Comparison of ENCODE assay signal across 17 cellular contexts in the genomic region with DNA sequence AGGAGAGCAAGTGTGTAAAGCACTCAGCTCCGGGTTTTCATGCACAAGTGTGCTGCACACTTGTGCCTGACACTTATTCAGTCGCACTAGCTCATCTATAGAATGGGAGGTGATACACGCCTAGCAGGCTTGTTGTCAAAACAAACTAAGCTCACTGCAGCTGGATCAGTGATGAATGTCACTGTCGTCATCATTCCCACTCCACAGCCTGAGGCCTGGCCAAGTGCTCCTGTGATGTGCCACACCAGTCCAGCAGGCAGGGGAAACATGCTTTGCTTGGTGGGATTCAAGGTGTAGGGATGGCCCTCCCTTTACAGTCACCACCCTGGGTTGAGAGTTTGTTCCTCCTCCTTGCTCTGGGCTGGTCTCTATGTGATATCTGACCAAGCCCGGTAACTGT. TPM values are rescaled to one million over a fixed set of nuclear protein-coding genes. Genes with fewer than 3 reads are reported as not detected.
DNase-seq lines count a peak whose midpoint lies in the region; ATAC-seq, FAIRE-seq and TF ChIP-seq lines count a peak whose summit lies in the region.
"Had no signal": no experiment of that assay in that cellular context is flagged by ENCODE, and none has a peak within 500 bp of the region (broad histone marks: within the 10 kb centered on the region; RNA-seq: fewer than 3 reads in every experiment).

No MANE protein-coding gene starts in this region.

- H3K4me1 ChIP-seq in HepG2 (ENCODE audit: insufficient read depth, low read length) (peaks cover 97% of the 10 kb centered on the region), A673 (ENCODE audit: insufficient read depth, low read length, poor library complexity, severe bottlenecking) (peaks cover 4% of the 10 kb centered on the region)

- TF ChIP-seq EP300 in HepG2 (IDR thresholded peaks at IDR 0.05; ENCODE audit: low read depth in 2 of 2, low read length in 2 of 2) (no peak), HepG2 (CRISPR knock-in tag; IDR thresholded peaks at IDR 0.05; ENCODE audit: borderline replicate concordance) (no peak)

- TF ChIP-seq POLR2A in HepG2 (IDR thresholded peaks at IDR 0.05; ENCODE audit: insufficient read depth in 1 of 2, low read depth in 2 of 2, low read length in 2 of 2) = peak in 1 of 2 experiments; percentile 51; a peak in 2 of 4 replicates

- POLR2A ChIA-PET in RWPE1 (lab: Yijun Ruan, JAX; ENCODE audit: low non-redundant PET) = no interaction called here
- POLR2A ChIA-PET in HepG2 (lab: Yijun Ruan, JAX) = interaction anchor here (1.9 to 13.3 kb wide), 2 partner anchors 7 to 18 kb away, joined by 12 to 383 read pairs; a partner anchor contains a TSS
- POLR2A ChIA-PET in A673 (lab: Charles Lee; ENCODE audit: low non-redundant PET) = interaction anchor here (0.6 kb wide), 1 partner anchor 107 kb away, joined by 6 read pairs; no protein-coding TSS in a partner anchor

- CTCF ChIA-PET in RWPE1 (lab: Yijun Ruan, JAX) (no interaction called here), HepG2 (lab: Yijun Ruan, JAX; ENCODE audit: low intra/inter-chr PET ratio, low total read pairs) (no interaction called here), A673 (lab: Charles Lee) (no interaction called here)

- H3K9me3 ChIP-seq in HepG2 (ENCODE audit: low read length) = no peaks in the 10 kb centered on the region
- no peaks in the 10 kb centered on the region for H3K9me3 ChIP-seq in A673 (ENCODE audit: low read depth, low read length, poor library complexity, severe bottlenecking)

- no peak overlapping the region for H3K4me3 ChIP-seq in HepG2 (replicated peaks in 1 of 3; ENCODE audit: insufficient read depth in 1 of 3, low read depth in 2 of 3, low read length in 3 of 3)
- no peak overlapping the region for H3K4me3 ChIP-seq in A673 (ENCODE audit: low read depth, low read length, poor library complexity, severe bottlenecking)

- TF ChIP-seq CTCF in RWPE1 (conservative IDR thresholded peaks at IDR 0.05; ENCODE audit: low read depth) = no peak
- no peak for TF ChIP-seq CTCF in HepG2 (CRISPR knock-in tag; IDR thresholded peaks at IDR 0.05)
- TF ChIP-seq CTCF in A673 (conservative IDR thresholded peaks at IDR 0.05; ENCODE audit: low read depth, low read length) = no peak

- intact Hi-C loops in HepG2 (cut with micrococcal nuclease; ENCODE audit: unreplicated experiment) = no loop called here
- intact Hi-C loops in A673 (cut with micrococcal nuclease; ENCODE audit: unreplicated experiment) = no loop called here

- no peak for TF ChIP-seq RAD21 in HepG2 (CRISPR knock-in tag; IDR thresholded peaks at IDR 0.05)

- H3K36me3 ChIP-seq in HepG2 (replicated peaks in 1 of 2; ENCODE audit: control insufficient read depth in 1 of 2, insufficient read depth in 2 of 2, low read length in 2 of 2) (peaks cover 13 to 43% of the 10 kb centered on the region in 2 experiments), A673 (ENCODE audit: insufficient read depth, low read length, poor library complexity, severe bottlenecking) (peaks cover 36% of the 10 kb centered on the region)

- in situ Hi-C loops in HepG2 (cut with HindIII; ENCODE audit: extremely low pct_ligation_motif_present, low pct_unique_long_range_greater_than_20kb) = no loop called here

- H3K79me2 ChIP-seq in HepG2 (ENCODE audit: insufficient read depth, low read length) = peaks cover 33% of the 10 kb centered on the region

- BruUV-seq in HepG2 (replicated peaks; lab: Mats Ljungman, UMichigan) (no TSS peak), A673 (replicated peaks; lab: Mats Ljungman, UMichigan) (no TSS peak)

- no peak for FAIRE-seq in HepG2 (lab: Jason Lieb, UNC)
- FAIRE-seq: RCC 7860 had no signal

- no peak overlapping the region for H3K9ac ChIP-seq in HepG2 (ENCODE audit: insufficient read depth, low read depth, low read length)

- H3K4me2 ChIP-seq in HepG2 (ENCODE audit: low read depth, low read length) = no peak overlapping the region

- H3K27ac ChIP-seq in RWPE1 = peak overlapping the region; percentile 35
- H3K27ac ChIP-seq in HepG2 (ENCODE audit: extremely low read length, insufficient read depth, low read length) = peak overlapping the region; percentile 64
- H3K27ac ChIP-seq in substantia nigra (ENCODE audit: low read depth, low read length, poor library complexity, severe bottlenecking) = peak overlapping the region; percentile 35
- no peak overlapping the region for H3K27ac ChIP-seq in A673 (ENCODE audit: low read depth, low read length, poor library complexity, severe bottlenecking)

- H3K27me3 ChIP-seq in HepG2 (ENCODE audit: control insufficient read depth in 1 of 2, insufficient read depth in 2 of 2, low read length in 2 of 2) (no peaks in the 10 kb centered on the region), A673 (replicated peaks; ENCODE audit: insufficient read depth, low read depth, low read length, poor library complexity) (no peaks in the 10 kb centered on the region)

- DNase-seq in RWPE1 (ENCODE audit: low spot score) (no peak), HepG2 (ENCODE audit: low spot score) (no peak), substantia nigra (lab: John Stamatoyannopoulos, UW) (peak in 4 of 49 donors; percentile 14 to 34 (median 20)), cerebellar cortex (ENCODE audit: low spot score) (no peak), A673 (ENCODE audit: low spot score) (no peak)
- no peak for DNase-seq in effector CD4-positive, alpha-beta T cell
- DNase-seq: ACHN, COR-L47, GOT3, NCI-H1048, NCI-H1436 treated with DMSO at 0.1 percent for 48 hours, NCI-H2107, NCI-H2227 treated with DMSO at 0.1 percent for 48 hours, NCI-H524 had no signal

- H4K20me1 ChIP-seq in HepG2 (ENCODE audit: insufficient read depth, low read length) = no peaks in the 10 kb centered on the region

- WGBS in HepG2 (ENCODE audit: low lambda C conversion rate) = 96% methylated on average over 4 of the region's 5 CpGs

- ATAC-seq in esophagus mucosa (peak; percentile 37), HepG2 (no peak), HG03469 (IDR thresholded peaks at IDR 0.05; ENCODE audit: unreplicated experiment) (no peak)

- H2AFZ ChIP-seq in HepG2 (ENCODE audit: low read length) = no peak overlapping the region

RNA-seq across cellular contexts. Expression of a gene that starts 6.8 kb away (rescaled TPM):
- total RNA-seq in esophagus mucosa (78.0 TPM), HepG2 (2016; rRNA removed; fragmentation: Illumina TruSeq; extraction: Trizol) (94.8 and 133 TPM in 2 replicates), A673 (2021) (66.6 and 81.7 TPM in 2 replicates)
- 214 and 241 TPM in 2 replicates for total RNA-seq in HepG2 (2016; cell fraction: cytosol; rRNA removed; fragmentation: Illumina TruSeq; extraction: Trizol; ENCODE audit: low read depth)
- total RNA-seq in HepG2 (2016; cell fraction: insoluble cytoplasmic fraction; rRNA removed; fragmentation: Illumina TruSeq; extraction: Trizol) = 83.9 and 129 TPM in 2 replicates
- 236 and 281 TPM in 2 replicates for total RNA-seq in HepG2 (2016; cell fraction: membrane; rRNA removed; fragmentation: Illumina TruSeq; extraction: Trizol)
- total RNA-seq in HepG2 (2016; cell fraction: nucleus; rRNA removed; fragmentation: Illumina TruSeq; extraction: Trizol) = 43.0 and 55.9 TPM in 2 replicates
- polyA plus RNA-seq in HepG2 (2011; rRNA removed) = 141 and 191 TPM in 2 replicates
- 159 and 302 TPM in 2 replicates for polyA plus RNA-seq in HepG2 (2011; cell fraction: cytosol; rRNA removed)
- polyA plus RNA-seq in HepG2 (2011; cell fraction: nucleus; rRNA removed) = 297 and 319 TPM in 2 replicates
- polyA plus RNA-seq in HepG2 (2012) = 112 and 147 TPM in 2 replicates
- polyA plus RNA-seq in HepG2 (2016; cell fraction: cytosol; fragmentation: Illumina TruSeq; extraction: Trizol; ENCODE audit: low read depth) = 221 and 245 TPM in 2 replicates
- 107 and 116 TPM in 2 replicates for polyA plus RNA-seq in HepG2 (2016; cell fraction: insoluble cytoplasmic fraction; fragmentation: Illumina TruSeq; extraction: Trizol; ENCODE audit: low read depth)
- 209 and 227 TPM in 2 replicates for polyA plus RNA-seq in HepG2 (2016; cell fraction: membrane; fragmentation: Illumina TruSeq; extraction: Trizol; ENCODE audit: low read depth)
- polyA plus RNA-seq in HepG2 (2016; cell fraction: nucleus; fragmentation: Illumina TruSeq; extraction: Trizol; ENCODE audit: insufficient read depth, low read depth) = 107 and 117 TPM in 2 replicates
- polyA minus RNA-seq in HepG2 (2011; rRNA and poly(A)+ RNA removed; ENCODE audit: low replicate concordance) = 17.7 and 144 TPM in 2 replicates
- 94.1 and 104 TPM in 2 replicates for polyA minus RNA-seq in HepG2 (2011; cell fraction: cytosol; rRNA and poly(A)+ RNA removed)
- polyA minus RNA-seq in HepG2 (2011; cell fraction: nucleus; rRNA and poly(A)+ RNA removed) = 39.0 and 46.2 TPM in 2 replicates

RNA-seq across cellular contexts. Expression of a gene that starts 7.1 kb away (rescaled TPM):
- total RNA-seq in esophagus mucosa (83.2 TPM), HepG2 (2016; rRNA removed; fragmentation: Illumina TruSeq; extraction: Trizol) (44.1 and 44.6 TPM in 2 replicates), A673 (2021) (31.3 and 37.6 TPM in 2 replicates)
- total RNA-seq in HepG2 (2016; cell fraction: cytosol; rRNA removed; fragmentation: Illumina TruSeq; extraction: Trizol; ENCODE audit: low read depth) = 13.7 and 15.5 TPM in 2 replicates
- 40.1 and 44.0 TPM in 2 replicates for total RNA-seq in HepG2 (2016; cell fraction: insoluble cytoplasmic fraction; rRNA removed; fragmentation: Illumina TruSeq; extraction: Trizol)
- total RNA-seq in HepG2 (2016; cell fraction: membrane; rRNA removed; fragmentation: Illumina TruSeq; extraction: Trizol) = 17.1 and 24.3 TPM in 2 replicates
- 22.6 and 23.7 TPM in 2 replicates for total RNA-seq in HepG2 (2016; cell fraction: nucleus; rRNA removed; fragmentation: Illumina TruSeq; extraction: Trizol)
- 63.6 and 86.4 TPM in 2 replicates for polyA plus RNA-seq in HepG2 (2011; rRNA removed)
- polyA plus RNA-seq in HepG2 (2011; cell fraction: cytosol; rRNA removed) = 76.5 and 98.4 TPM in 2 replicates
- polyA plus RNA-seq in HepG2 (2011; cell fraction: nucleus; rRNA removed) = 54.5 and 63.2 TPM in 2 replicates
- 53.9 and 67.5 TPM in 2 replicates for polyA plus RNA-seq in HepG2 (2012)
- polyA plus RNA-seq in HepG2 (2016; cell fraction: cytosol; fragmentation: Illumina TruSeq; extraction: Trizol; ENCODE audit: low read depth) = 13.5 and 13.9 TPM in 2 replicates
- 41.1 and 43.9 TPM in 2 replicates for polyA plus RNA-seq in HepG2 (2016; cell fraction: insoluble cytoplasmic fraction; fragmentation: Illumina TruSeq; extraction: Trizol; ENCODE audit: low read depth)
- polyA plus RNA-seq in HepG2 (2016; cell fraction: membrane; fragmentation: Illumina TruSeq; extraction: Trizol; ENCODE audit: low read depth) = 14.3 and 18.2 TPM in 2 replicates
- 31.5 and 36.8 TPM in 2 replicates for polyA plus RNA-seq in HepG2 (2016; cell fraction: nucleus; fragmentation: Illumina TruSeq; extraction: Trizol; ENCODE audit: insufficient read depth, low read depth)
- polyA minus RNA-seq in HepG2 (2011; rRNA and poly(A)+ RNA removed; ENCODE audit: low replicate concordance) = 30.9 and 77.7 TPM in 2 replicates
- polyA minus RNA-seq in HepG2 (2011; cell fraction: cytosol; rRNA and poly(A)+ RNA removed) = 20.6 and 23.0 TPM in 2 replicates
- polyA minus RNA-seq in HepG2 (2011; cell fraction: nucleus; rRNA and poly(A)+ RNA removed) = 24.1 and 24.4 TPM in 2 replicates

RNA-seq across cellular contexts. Expression of a gene that starts 25.2 kb away (rescaled TPM):
- 3.9 TPM for total RNA-seq in esophagus mucosa
- 4.5 and 5.3 TPM in 2 replicates for total RNA-seq in HepG2 (2016; rRNA removed; fragmentation: Illumina TruSeq; extraction: Trizol)
- 2.1 and 2.4 TPM in 2 replicates for total RNA-seq in HepG2 (2016; cell fraction: cytosol; rRNA removed; fragmentation: Illumina TruSeq; extraction: Trizol; ENCODE audit: low read depth)
- 3.3 and 4.9 TPM in 2 replicates for total RNA-seq in HepG2 (2016; cell fraction: insoluble cytoplasmic fraction; rRNA removed; fragmentation: Illumina TruSeq; extraction: Trizol)
- total RNA-seq in HepG2 (2016; cell fraction: membrane; rRNA removed; fragmentation: Illumina TruSeq; extraction: Trizol) = 3.7 and 3.8 TPM in 2 replicates
- 2.9 and 4.4 TPM in 2 replicates for total RNA-seq in HepG2 (2016; cell fraction: nucleus; rRNA removed; fragmentation: Illumina TruSeq; extraction: Trizol)
- 11.7 and 17.4 TPM in 2 replicates for polyA plus RNA-seq in HepG2 (2011; rRNA removed)
- 11.0 and 11.5 TPM in 2 replicates for polyA plus RNA-seq in HepG2 (2011; cell fraction: cytosol; rRNA removed)
- polyA plus RNA-seq in HepG2 (2011; cell fraction: nucleus; rRNA removed) = 52.2 and 53.1 TPM in 2 replicates
- polyA plus RNA-seq in HepG2 (2012) = 5.3 and 11.6 TPM in 2 replicates
- 2.5 and 3.1 TPM in 2 replicates for polyA plus RNA-seq in HepG2 (2016; cell fraction: cytosol; fragmentation: Illumina TruSeq; extraction: Trizol; ENCODE audit: low read depth)
- polyA plus RNA-seq in HepG2 (2016; cell fraction: insoluble cytoplasmic fraction; fragmentation: Illumina TruSeq; extraction: Trizol; ENCODE audit: low read depth) = 4.6 and 5.0 TPM in 2 replicates
- 2.8 and 4.0 TPM in 2 replicates for polyA plus RNA-seq in HepG2 (2016; cell fraction: membrane; fragmentation: Illumina TruSeq; extraction: Trizol; ENCODE audit: low read depth)
- 5.0 and 5.9 TPM in 2 replicates for polyA plus RNA-seq in HepG2 (2016; cell fraction: nucleus; fragmentation: Illumina TruSeq; extraction: Trizol; ENCODE audit: insufficient read depth, low read depth)
- polyA minus RNA-seq in HepG2 (2011; rRNA and poly(A)+ RNA removed; ENCODE audit: low replicate concordance) = 0.28 and 24.0 TPM in 2 replicates
- polyA minus RNA-seq in HepG2 (2011; cell fraction: cytosol; rRNA and poly(A)+ RNA removed) = 4.6 and 5.1 TPM in 2 replicates
- polyA minus RNA-seq in HepG2 (2011; cell fraction: nucleus; rRNA and poly(A)+ RNA removed) = 6.8 and 7.3 TPM in 2 replicates
- total RNA-seq in A673 (2021) = 38.8 and 39.1 TPM in 2 replicates
